Comparison of ENCODE assay signal across 8 cellular contexts in the genomic region with DNA sequence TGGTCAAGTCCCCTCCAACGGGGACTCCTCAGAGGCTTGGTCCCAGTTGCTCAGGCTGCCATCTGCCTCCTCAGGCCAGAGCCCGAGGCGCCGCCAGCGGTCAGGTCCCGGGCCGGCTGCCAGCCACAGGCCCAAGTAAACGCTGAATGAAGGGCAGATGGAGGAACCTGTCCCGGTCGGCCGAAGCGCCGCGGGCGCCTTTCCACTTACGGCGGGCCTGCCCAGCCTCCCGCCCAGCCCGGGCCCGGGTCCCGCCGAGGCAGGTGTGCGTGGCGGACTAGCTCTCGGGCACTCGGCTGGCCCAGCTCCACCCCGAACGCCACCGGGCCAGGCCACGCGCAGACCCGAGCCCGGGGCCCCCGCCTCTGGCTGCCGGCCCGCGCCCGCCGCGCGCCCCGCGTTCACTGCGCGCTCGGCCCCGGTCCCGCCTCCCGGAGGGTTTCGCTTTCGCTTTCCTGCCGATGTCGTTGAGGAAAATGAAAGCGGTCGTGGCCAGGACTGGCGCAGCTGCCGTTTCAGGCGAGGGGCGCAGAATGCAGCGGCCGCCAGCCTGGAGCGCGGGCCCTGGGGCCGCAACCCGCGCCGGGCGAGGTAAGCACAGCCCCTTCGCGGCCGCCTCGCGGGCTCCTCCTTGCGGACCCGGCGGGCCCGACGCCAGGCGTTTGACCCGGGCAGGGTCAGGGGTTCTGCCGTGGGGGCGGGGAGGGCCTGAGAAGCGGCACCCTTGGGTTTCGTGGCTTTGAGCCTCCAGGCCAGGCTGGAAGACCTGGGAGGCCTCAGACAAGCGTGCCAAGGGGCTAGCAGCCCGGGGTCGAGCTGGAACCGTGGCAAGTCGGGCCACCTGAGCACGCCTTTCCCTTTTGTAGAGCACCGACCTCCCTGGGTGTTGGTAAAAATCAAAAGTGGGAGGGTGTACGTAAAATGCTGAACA. TPM values are rescaled to one million over a fixed set of nuclear protein-coding genes. Genes with fewer than 3 reads are reported as not detected.
A peak's percentile ranks its signal among the peaks of the same experiment; 100 is the strongest.
DNase-seq lines count a peak whose midpoint lies in the region; ATAC-seq and TF ChIP-seq lines count a peak whose summit lies in the region.

No MANE protein-coding gene starts in this region.

- TF ChIP-seq POLR2A in lower leg skin (IDR thresholded peaks at IDR 0.05): no peak

- no peaks in the 10 kb centered on the region for H3K9me3 Mint-ChIP-seq in dendritic cell treated with granulocyte-macrophage colony-stimulating factor and Interleukin-4, amounts not matched to agents 40 ng/mL and 50 ng/mL, for 4 days

- intact Hi-C loops in dendritic cell treated with granulocyte-macrophage colony-stimulating factor and Interleukin-4, amounts not matched to agents 40 ng/mL and 50 ng/mL, for 4 days (cut with micrococcal nuclease): loop anchor here (1.0 to 2.0 kb wide), 2 partner anchors 23 to 86 kb away; no protein-coding TSS in a partner anchor
- intact Hi-C loops in lower leg skin (cut with DNase I; ENCODE audit: low total_unique reads): no loop called here

- peak overlapping the region; percentile 94 for H3K27ac Mint-ChIP-seq in dendritic cell treated with granulocyte-macrophage colony-stimulating factor and Interleukin-4, amounts not matched to agents 40 ng/mL and 50 ng/mL, for 4 days

- H3K4me3 Mint-ChIP-seq in dendritic cell treated with granulocyte-macrophage colony-stimulating factor and Interleukin-4, amounts not matched to agents 40 ng/mL and 50 ng/mL, for 4 days: peak overlapping the region; percentile 83

- WGBS in lower leg skin, 2 donors: 0 to 3% methylated on average over 33 to 67 of the region's 92 CpGs

- H3K27me3 Mint-ChIP-seq in dendritic cell treated with granulocyte-macrophage colony-stimulating factor and Interleukin-4, amounts not matched to agents 40 ng/mL and 50 ng/mL, for 4 days: no peaks in the 10 kb centered on the region

- TF ChIP-seq CTCF in lower leg skin (IDR thresholded peaks at IDR 0.05): no peak

- ATAC-seq in GM18870 (IDR thresholded peaks at IDR 0.05; ENCODE audit: unreplicated experiment) (peak; percentile 42), HG03097 (IDR thresholded peaks at IDR 0.05; ENCODE audit: low FRiP score, unreplicated experiment) (peak; percentile 74)

- no peaks in the 10 kb centered on the region for H3K36me3 Mint-ChIP-seq in dendritic cell treated with granulocyte-macrophage colony-stimulating factor and Interleukin-4, amounts not matched to agents 40 ng/mL and 50 ng/mL, for 4 days (ENCODE audit: low read depth)

- H3K4me3 ChIP-seq in lower leg skin (ENCODE audit: low read depth, poor library complexity, severe bottlenecking): peak overlapping the region; percentile 70

- peak; percentile 63 to 65 for DNase-seq in AML-193 (lab: John Stamatoyannopoulos, UW)
- DNase-seq in NCI-H446 treated with DMSO at 0.1 percent for 48 hours (lab: John Stamatoyannopoulos, UW): peak; percentile 8
- peak; percentile 78 for DNase-seq in activated CD4-positive, alpha-beta T cell treated with anti-CD3 and anti-CD28 coated beads, Interleukin-2, amount 50 U/mL, for 1 hour
- DNase-seq in lower leg skin (ENCODE audit: low spot score in 2 of 2): peak; percentile 59 to 95
- peak; percentile 70 to 85 (median 73) for DNase-seq in stimulated activated CD4-positive, alpha-beta T cell treated with anti-CD3 and anti-CD28 coated beads, TNF-alpha, amount 100 ng/mL, for 24 hours (ENCODE audit: low read depth in 3 of 3)

- H3K4me1 Mint-ChIP-seq in dendritic cell treated with granulocyte-macrophage colony-stimulating factor and Interleukin-4, amounts not matched to agents 40 ng/mL and 50 ng/mL, for 4 days (ENCODE audit: low read depth): peaks cover 53% of the 10 kb centered on the region

RNA-seq across cellular contexts. Expression of gene SLC22A5, which starts 41.2 kb away (rescaled TPM):
- 10 to 100 TPM; 13.2 to 25.4 (median 15.7) TPM for total RNA-seq in lower leg skin

Comparison
In these comparisons a context has a peak if more than half of its experiments do, and no peak if none do; other contexts are left out.
1. Peak in every context shown above with its lines: DNase-seq, ATAC-seq and H3K4me3 ChIP-seq.
2. DNase-seq: peak in every context shown above with its lines; median percentile 78 in activated CD4-positive, alpha-beta T cell treated with anti-CD3 and anti-CD28 coated beads, Interleukin-2, amount 50 U/mL, for 1 hour; 77 in lower leg skin; 73 in stimulated activated CD4-positive, alpha-beta T cell treated with anti-CD3 and anti-CD28 coated beads, TNF-alpha, amount 100 ng/mL, for 24 hours; 64 in AML-193; 8 in NCI-H446 treated with DMSO at 0.1 percent for 48 hours.